8 cellular contexts compared by ENCODE assay signal in the genomic region with DNA sequence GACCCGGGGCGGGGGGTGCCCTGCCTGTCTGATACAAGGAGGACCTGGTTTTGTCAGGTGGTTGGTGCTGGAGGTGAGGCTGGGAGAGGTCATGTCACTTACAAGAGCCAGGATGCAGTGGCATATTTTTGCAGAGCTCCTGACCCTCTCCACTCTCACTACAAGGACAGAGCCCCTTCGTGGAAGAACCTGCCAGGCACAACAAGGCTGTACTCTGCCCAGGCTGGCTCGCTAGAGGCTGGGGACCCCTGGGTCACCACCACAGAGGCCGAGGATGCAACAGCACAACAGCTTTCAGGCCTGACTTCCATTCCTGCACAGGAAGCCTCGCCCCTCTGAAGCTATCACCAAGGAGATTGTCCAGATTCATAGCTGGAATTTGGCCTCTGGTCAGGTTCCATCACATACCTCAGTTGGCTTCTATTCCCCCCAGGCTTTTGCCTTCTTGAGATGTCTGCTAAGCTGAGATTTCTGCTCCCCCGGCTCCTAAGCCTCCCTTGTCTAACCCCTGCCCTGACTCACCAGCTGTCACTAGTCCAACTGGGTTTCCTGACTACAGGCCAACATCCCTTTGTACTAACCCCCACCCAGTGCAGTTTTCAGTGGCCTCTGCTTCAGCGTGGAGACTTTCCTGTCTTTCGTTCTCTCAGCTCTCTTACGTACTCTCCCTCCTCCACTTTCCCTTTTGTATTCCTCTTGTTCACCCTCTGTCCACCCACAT.
DNase-seq lines count a peak whose midpoint lies in the region; ATAC-seq, FAIRE-seq and TF ChIP-seq lines count a peak whose summit lies in the region.

No MANE protein-coding gene starts in this region.

- ATAC-seq in lower lobe of right lung (peak; percentile 66 to 68), GM18868 (IDR thresholded peaks at IDR 0.05; ENCODE audit: unreplicated experiment) (no peak), GM21526 (IDR thresholded peaks at IDR 0.05; ENCODE audit: low FRiP score, unreplicated experiment) (no peak)

- TF ChIP-seq CTCF in lower lobe of right lung (IDR thresholded peaks at IDR 0.05) (no peak), testis (IDR thresholded peaks at IDR 0.05) (no peak), GM13976 (IDR thresholded peaks at IDR 0.05; ENCODE audit: borderline replicate concordance, control extremely low read depth, extremely low read depth, insufficient read depth, missing control alignments) (no peak)

- H3K36me3 ChIP-seq in lower lobe of right lung (peaks cover 49% of the 10 kb centered on the region), testis (ENCODE audit: low read depth, missing control alignments) (no peaks in the 10 kb centered on the region)

- H3K27ac ChIP-seq in lower lobe of right lung (peak overlapping the region; percentile 74), testis (no peak overlapping the region)

- DNase-seq in HTR-8/SVneo (ENCODE audit: insufficient read length, low spot score) (peak; percentile 91), dermis microvascular lymphatic vessel endothelial cell (ENCODE audit: low read depth in 2 of 2) (peak; percentile 75 to 91), lower lobe of right lung (no peak), testis (peak; percentile 71), NCI-H2029 (lab: John Stamatoyannopoulos, UW) (no peak), GM13976 (ENCODE audit: low spot score) (no peak)

- no peaks in the 10 kb centered on the region for H3K9me3 ChIP-seq in lower lobe of right lung
- no peaks in the 10 kb centered on the region for H3K9me3 ChIP-seq in testis

- 53 to 56% methylated on average over 9 to 10 of the region's 10 CpGs for WGBS in testis, 2 donors

- H3K4me1 ChIP-seq in lower lobe of right lung (peaks cover 34% of the 10 kb centered on the region), testis (peaks cover 11% of the 10 kb centered on the region)

- in situ Hi-C loops in GM13976 (cut with MboI; ENCODE audit: low sequenced_read_pairs, unreplicated experiment) = no loop called here

- intact Hi-C loops in lower lobe of right lung (cut with DNase I) = no loop called here
- intact Hi-C loops in testis (cut with DNase I; ENCODE audit: low total_unique reads) = no loop called here

- H3K27me3 ChIP-seq in lower lobe of right lung (ENCODE audit: low read depth) = no peaks in the 10 kb centered on the region
- no peaks in the 10 kb centered on the region for H3K27me3 ChIP-seq in testis

- peak; percentile 94 for FAIRE-seq in HTR-8/SVneo (lab: Jason Lieb, UNC)

- no peak for TF ChIP-seq POLR2A in testis (IDR thresholded peaks at IDR 0.05)

- H3K4me3 ChIP-seq in lower lobe of right lung = no peak overlapping the region
- no peak overlapping the region for H3K4me3 ChIP-seq in testis

Comparison
In these comparisons a context has a peak if more than half of its experiments do, and no peak if none do; other contexts are left out.
1. DNase-seq: peak in HTR-8/SVneo (single experiment), dermis microvascular lymphatic vessel endothelial cell (2 of 2) and testis (single experiment); none in lower lobe of right lung (single experiment), NCI-H2029 (single experiment) and GM13976 (single experiment).
2. ATAC-seq: peak in lower lobe of right lung (2 of 2); none in GM18868 (single experiment) and GM21526 (single experiment).